ENCODE assay signal across 11 cellular contexts in genomic region chr4:37601527-37601926, GRCh38.
DNase-seq lines count a peak whose midpoint lies in the region; ATAC-seq and TF ChIP-seq lines count a peak whose summit lies in the region.
"Had no signal": no experiment of that assay in that cellular context is flagged by ENCODE, and none has a peak within 500 bp of the region (broad histone marks: within the 10 kb centered on the region; RNA-seq: fewer than 3 reads in every experiment).

No MANE protein-coding gene starts in this region.

- H3K4me3 ChIP-seq in upper lobe of right lung, result no peak overlapping the region
- H3K4me3 ChIP-seq: BLaER1 treated with 17β-estradiol and CSF1 and Interleukin-3, amounts not matched to agents 10 nM and 100 nM had no signal

- DNase-seq in left cardiac atrium (peak; percentile 54), cardiac septum (ENCODE audit: low spot score) (no peak), SKM-1 (lab: John Stamatoyannopoulos, UW; ENCODE audit: unreplicated experiment) (peak; percentile 58), fibroblast of peridontal ligament (ENCODE audit: extremely low read depth) (peak; percentile 47), upper lobe of right lung (no peak)
- no peak for DNase-seq in activated CD4-positive, alpha-beta T cell treated with anti-CD3 and anti-CD28 coated beads for 4 hours
- DNase-seq: islet precursor cell had no signal

- peaks cover 4% of the 10 kb centered on the region for H3K4me1 ChIP-seq in upper lobe of right lung
- H3K4me1 ChIP-seq: parathyroid adenoma had no signal

- peak in 1 of 2 donors; percentile 44 for ATAC-seq in left cardiac atrium
- ATAC-seq in upper lobe of right lung, result peak; percentile 44
- no peak for ATAC-seq in HG03139 (IDR thresholded peaks at IDR 0.05; ENCODE audit: unreplicated experiment)
- ATAC-seq in HG02798 (IDR thresholded peaks at IDR 0.05; ENCODE audit: poor library complexity, unreplicated experiment), result no peak

- no peaks in the 10 kb centered on the region for H3K27me3 ChIP-seq in upper lobe of right lung
- H3K27me3 ChIP-seq: BLaER1 treated with 17β-estradiol and CSF1 and Interleukin-3, amounts not matched to agents 10 nM and 100 nM had no signal

- H3K9me3 ChIP-seq in upper lobe of right lung, result no peaks in the 10 kb centered on the region
- H3K9me3 ChIP-seq: BLaER1 treated with 17β-estradiol and CSF1 and Interleukin-3, amounts not matched to agents 10 nM and 100 nM had no signal

- H3K36me3 ChIP-seq in upper lobe of right lung, result no peaks in the 10 kb centered on the region
- H3K36me3 ChIP-seq: BLaER1 treated with 17β-estradiol and CSF1 and Interleukin-3, amounts not matched to agents 10 nM and 100 nM had no signal

- intact Hi-C loops in left cardiac atrium (cut with DNase I), result loop anchor here (5.0 to 10.0 kb wide), 2 partner anchors 196 to 433 kb away; no protein-coding TSS in a partner anchor
- intact Hi-C loops in cardiac septum (cut with DNase I), result loop anchor here (5.0 to 10.0 kb wide), 2 partner anchors 86 to 423 kb away; partner anchors contain the start of gene RELL1
- intact Hi-C loops in upper lobe of right lung (cut with DNase I), result loop anchor here (10.0 kb wide), 2 partner anchors 193 to 433 kb away; no protein-coding TSS in a partner anchor

- no peak for TF ChIP-seq CTCF in upper lobe of right lung (IDR thresholded peaks at IDR 0.05)

- H3K27ac ChIP-seq in upper lobe of right lung, result no peak overlapping the region
- H3K27ac ChIP-seq: BLaER1 treated with 17β-estradiol and CSF1 and Interleukin-3, amounts not matched to agents 10 nM and 100 nM; parathyroid adenoma had no signal

Comparison
In these comparisons a context has a peak if more than half of its experiments do, and no peak if none do; other contexts are left out.
1. DNase-seq: peak in left cardiac atrium (single experiment), SKM-1 (single experiment) and fibroblast of peridontal ligament (single experiment); none in cardiac septum (single experiment), upper lobe of right lung (single experiment) and activated CD4-positive, alpha-beta T cell treated with anti-CD3 and anti-CD28 coated beads for 4 hours (0 of 2).